ENCODE assay signal across 3 cellular contexts in the genomic region with DNA sequence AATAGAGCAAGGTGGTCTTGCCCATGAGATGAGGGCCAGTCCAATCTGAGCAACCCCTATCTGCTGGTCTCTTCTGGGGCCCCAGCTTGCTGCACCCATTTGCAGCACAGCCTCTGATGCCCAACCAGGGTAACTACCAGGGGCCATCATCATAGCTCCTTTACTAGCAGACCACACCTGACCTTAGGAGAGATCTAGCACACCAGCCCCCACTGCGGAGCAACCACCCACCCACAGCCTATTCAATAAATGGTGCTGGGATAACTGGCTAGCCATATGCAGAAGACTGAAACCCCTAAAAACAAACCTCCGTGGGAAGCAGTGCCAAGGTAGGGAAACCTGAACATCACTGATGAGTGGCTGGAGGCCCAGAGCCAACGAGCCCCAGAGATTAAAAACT.
"Had no signal": no experiment of that assay in that cellular context is flagged by ENCODE, and none has a peak within 500 bp of the region (broad histone marks: within the 10 kb centered on the region; RNA-seq: fewer than 3 reads in every experiment).

No MANE protein-coding gene starts in this region.

- ATAC-seq: GM12878 had no signal

- DNase-seq: GDM1, GF-D8 had no signal
